ENCODE assay signal across 9 cellular contexts in the genomic region with DNA sequence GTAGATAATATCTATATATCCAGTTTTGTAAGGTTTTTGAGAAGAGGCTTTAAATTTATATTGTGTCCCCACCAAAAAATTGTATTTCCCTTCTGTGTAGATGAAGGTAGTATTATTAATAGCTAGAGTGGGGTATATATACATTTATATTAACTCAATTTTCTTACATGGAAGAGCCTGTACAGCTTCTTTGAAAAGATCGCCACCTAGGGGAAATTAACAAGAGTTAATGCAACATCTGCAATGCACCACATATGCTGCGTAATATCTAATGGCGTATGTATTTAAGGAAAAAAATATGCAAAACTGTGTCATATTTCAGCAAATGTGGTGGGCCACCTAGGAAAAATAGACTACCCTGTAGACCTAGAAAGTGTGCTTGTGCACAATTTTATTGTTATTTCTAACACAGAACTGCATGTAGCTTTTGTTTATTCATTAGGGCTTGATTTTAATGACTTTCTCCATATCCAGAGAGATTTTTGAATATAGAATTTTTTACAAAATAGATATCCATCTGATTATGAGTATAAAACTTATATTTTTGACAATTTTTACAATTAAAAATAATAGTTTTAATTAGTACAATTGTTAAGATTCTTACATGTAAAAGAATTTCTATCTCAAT. TPM values are rescaled to one million over a fixed set of nuclear protein-coding genes. Genes with fewer than 3 reads are reported as not detected.
DNase-seq lines count a peak whose midpoint lies in the region; ATAC-seq, FAIRE-seq and TF ChIP-seq lines count a peak whose summit lies in the region.
"Had no signal": no experiment of that assay in that cellular context is flagged by ENCODE, and none has a peak within 500 bp of the region (broad histone marks: within the 10 kb centered on the region; RNA-seq: fewer than 3 reads in every experiment).

No MANE protein-coding gene starts in this region.

- peaks cover 9% of the 10 kb centered on the region for H3K27me3 Mint-ChIP-seq in activated CD8-positive, alpha-beta T cell treated with anti-CD3 and anti-CD28 coated beads for 36 hours
- peaks cover 9% of the 10 kb centered on the region for H3K27me3 Mint-ChIP-seq in activated CD8-positive, alpha-beta T cell treated with anti-CD3 and anti-CD28 coated beads, Interleukin-2, amount 10 ng/mL, durations not matched to agents 7 days and 5 days (ENCODE audit: low read depth)
- H3K27me3 Mint-ChIP-seq in activated CD8-positive, alpha-beta memory T cell treated with anti-CD3 and anti-CD28 coated beads, Interleukin-2, amount 10 ng/mL, durations not matched to agents 7 days and 5 days = peaks cover 14% of the 10 kb centered on the region

- H3K4me3 ChIP-seq in WI38 (ENCODE audit: low read depth, low read length) (no peak overlapping the region), kidney (ENCODE audit: low read length in 2 of 2) (no peak overlapping the region)

- H3K9me3 Mint-ChIP-seq in activated CD8-positive, alpha-beta T cell treated with anti-CD3 and anti-CD28 coated beads for 36 hours = no peaks in the 10 kb centered on the region
- no peaks in the 10 kb centered on the region for H3K9me3 Mint-ChIP-seq in activated CD8-positive, alpha-beta T cell treated with anti-CD3 and anti-CD28 coated beads, Interleukin-2, amount 10 ng/mL, durations not matched to agents 7 days and 5 days (ENCODE audit: insufficient read depth)
- no peaks in the 10 kb centered on the region for H3K9me3 Mint-ChIP-seq in activated CD8-positive, alpha-beta memory T cell treated with anti-CD3 and anti-CD28 coated beads, Interleukin-2, amount 10 ng/mL, durations not matched to agents 7 days and 5 days (ENCODE audit: low read depth)
- H3K9me3 Mint-ChIP-seq: central memory CD8-positive, alpha-beta T cell had no signal

- no peak overlapping the region for H3K27ac ChIP-seq in kidney (ENCODE audit: low read depth in 2 of 2, low read length in 2 of 2)

- intact Hi-C loops in activated CD8-positive, alpha-beta T cell treated with anti-CD3 and anti-CD28 coated beads for 36 hours (cut with micrococcal nuclease) = no loop called here
- intact Hi-C loops in kidney (cut with DNase I) = no loop called here

- no peaks in the 10 kb centered on the region for H3K36me3 ChIP-seq in kidney (ENCODE audit: control insufficient read depth in 1 of 2, insufficient read depth in 2 of 2, low read length in 2 of 2)

- no peak overlapping the region for H3K4me3 Mint-ChIP-seq in activated CD8-positive, alpha-beta T cell treated with anti-CD3 and anti-CD28 coated beads for 36 hours
- no peak overlapping the region for H3K4me3 Mint-ChIP-seq in activated CD8-positive, alpha-beta T cell treated with anti-CD3 and anti-CD28 coated beads, Interleukin-2, amount 10 ng/mL, durations not matched to agents 7 days and 5 days
- no peak overlapping the region for H3K4me3 Mint-ChIP-seq in activated CD8-positive, alpha-beta memory T cell treated with anti-CD3 and anti-CD28 coated beads, Interleukin-2, amount 10 ng/mL, durations not matched to agents 7 days and 5 days
- H3K4me3 Mint-ChIP-seq: central memory CD8-positive, alpha-beta T cell had no signal

- no peaks in the 10 kb centered on the region for H3K4me1 ChIP-seq in kidney (ENCODE audit: control insufficient read depth in 1 of 2, insufficient read depth in 1 of 2, low read depth in 1 of 2, low read length in 2 of 2)

- H3K9ac ChIP-seq in kidney (ENCODE audit: low read length in 2 of 2) = no peak overlapping the region

- H3K27ac Mint-ChIP-seq in activated CD8-positive, alpha-beta T cell treated with anti-CD3 and anti-CD28 coated beads for 36 hours = no peak overlapping the region
- H3K27ac Mint-ChIP-seq in activated CD8-positive, alpha-beta T cell treated with anti-CD3 and anti-CD28 coated beads, Interleukin-2, amount 10 ng/mL, durations not matched to agents 7 days and 5 days = no peak overlapping the region
- H3K27ac Mint-ChIP-seq in activated CD8-positive, alpha-beta memory T cell treated with anti-CD3 and anti-CD28 coated beads, Interleukin-2, amount 10 ng/mL, durations not matched to agents 7 days and 5 days = no peak overlapping the region

- TF ChIP-seq CTCF in activated CD8-positive, alpha-beta T cell treated with anti-CD3 and anti-CD28 coated beads for 36 hours (IDR thresholded peaks at IDR 0.05) = peak; percentile 56
- TF ChIP-seq CTCF in WI38 (IDR thresholded peaks at IDR 0.05; ENCODE audit: low read depth, low read length) (peak; percentile 34; the same call in 1 of the 2 replicates), kidney (IDR thresholded peaks at IDR 0.05; ENCODE audit: borderline replicate concordance, extremely low read depth, insufficient read depth) (peak; percentile 53)

- no peak for ATAC-seq in activated CD8-positive, alpha-beta T cell treated with anti-CD3 and anti-CD28 coated beads for 36 hours
- ATAC-seq in activated CD8-positive, alpha-beta T cell treated with anti-CD3 and anti-CD28 coated beads, Interleukin-2, amount 10 ng/mL, durations not matched to agents 7 days and 5 days = no peak
- ATAC-seq in HG02588 (IDR thresholded peaks at IDR 0.05; ENCODE audit: unreplicated experiment) = peak; percentile 44
- no peak for ATAC-seq in activated CD8-positive, alpha-beta memory T cell treated with anti-CD3 and anti-CD28 coated beads, Interleukin-2, amount 10 ng/mL, durations not matched to agents 7 days and 5 days

- CTCF ChIA-PET in activated CD8-positive, alpha-beta T cell treated with anti-CD3 and anti-CD28 coated beads for 36 hours (lab: Charles Lee) = interaction anchor here (0.5 to 2.0 kb wide), 11 partner anchors 12 to 1412 kb away, joined by 3 to 6 read pairs (median 3); no protein-coding TSS in a partner anchor
- CTCF ChIA-PET in activated CD8-positive, alpha-beta T cell treated with anti-CD3 and anti-CD28 coated beads, Interleukin-2, amount 10 ng/mL, durations not matched to agents 7 days and 5 days (lab: Charles Lee) = interaction anchor here (0.7 to 1.7 kb wide), 3 partner anchors 9 to 1398 kb away, joined by 3 to 4 read pairs (median 4); no protein-coding TSS in a partner anchor
- CTCF ChIA-PET in activated CD8-positive, alpha-beta memory T cell treated with anti-CD3 and anti-CD28 coated beads, Interleukin-2, amount 10 ng/mL, durations not matched to agents 7 days and 5 days (lab: Charles Lee) = interaction anchor here (0.7 to 2.0 kb wide), 4 partner anchors 15 to 1397 kb away, joined by 3 to 4 read pairs (median 4); no protein-coding TSS in a partner anchor

- FAIRE-seq in kidney (lab: Jason Lieb, UNC) = peak; percentile 19

- DNase-seq in activated CD8-positive, alpha-beta T cell treated with anti-CD3 and anti-CD28 coated beads for 36 hours = no peak
- DNase-seq in activated CD8-positive, alpha-beta T cell treated with anti-CD3 and anti-CD28 coated beads, Interleukin-2, amount 10 ng/mL, durations not matched to agents 7 days and 5 days = no peak
- DNase-seq in NCI-H2029 (lab: John Stamatoyannopoulos, UW) = peak; percentile 22
- DNase-seq in kidney = no peak
- no peak for DNase-seq in NK-92 (lab: John Stamatoyannopoulos, UW; ENCODE audit: unreplicated experiment)
- DNase-seq in activated CD8-positive, alpha-beta memory T cell treated with anti-CD3 and anti-CD28 coated beads, Interleukin-2, amount 10 ng/mL, durations not matched to agents 7 days and 5 days = no peak

- no peaks in the 10 kb centered on the region for H3K4me1 Mint-ChIP-seq in activated CD8-positive, alpha-beta T cell treated with anti-CD3 and anti-CD28 coated beads for 36 hours (ENCODE audit: low read depth)
- H3K4me1 Mint-ChIP-seq in activated CD8-positive, alpha-beta T cell treated with anti-CD3 and anti-CD28 coated beads, Interleukin-2, amount 10 ng/mL, durations not matched to agents 7 days and 5 days (ENCODE audit: low read depth) = no peaks in the 10 kb centered on the region
- no peaks in the 10 kb centered on the region for H3K4me1 Mint-ChIP-seq in activated CD8-positive, alpha-beta memory T cell treated with anti-CD3 and anti-CD28 coated beads, Interleukin-2, amount 10 ng/mL, durations not matched to agents 7 days and 5 days
- H3K4me1 Mint-ChIP-seq: central memory CD8-positive, alpha-beta T cell had no signal

- H3K9me3 ChIP-seq in kidney (ENCODE audit: control insufficient read depth in 1 of 2, low read length in 2 of 2) = no peaks in the 10 kb centered on the region

- POLR2A ChIA-PET in activated CD8-positive, alpha-beta T cell treated with anti-CD3 and anti-CD28 coated beads for 36 hours (lab: Charles Lee) = no interaction called here
- POLR2A ChIA-PET in activated CD8-positive, alpha-beta T cell treated with anti-CD3 and anti-CD28 coated beads, Interleukin-2, amount 10 ng/mL, durations not matched to agents 7 days and 5 days (lab: Charles Lee) = no interaction called here

- H3K36me3 Mint-ChIP-seq in activated CD8-positive, alpha-beta T cell treated with anti-CD3 and anti-CD28 coated beads for 36 hours (ENCODE audit: low read depth) = no peaks in the 10 kb centered on the region
- H3K36me3 Mint-ChIP-seq in activated CD8-positive, alpha-beta T cell treated with anti-CD3 and anti-CD28 coated beads, Interleukin-2, amount 10 ng/mL, durations not matched to agents 7 days and 5 days (ENCODE audit: low read depth) = no peaks in the 10 kb centered on the region
- H3K36me3 Mint-ChIP-seq in activated CD8-positive, alpha-beta memory T cell treated with anti-CD3 and anti-CD28 coated beads, Interleukin-2, amount 10 ng/mL, durations not matched to agents 7 days and 5 days = no peaks in the 10 kb centered on the region

RNA-seq across cellular contexts. Expression of gene CCER1, which starts 14.0 kb away (rescaled TPM):
- total RNA-seq in activated CD8-positive, alpha-beta T cell treated with anti-CD3 and anti-CD28 coated beads for 36 hours = not detected
- not detected for total RNA-seq in activated CD8-positive, alpha-beta T cell treated with anti-CD3 and anti-CD28 coated beads, Interleukin-2, amount 10 ng/mL, durations not matched to agents 7 days and 5 days
- total RNA-seq in kidney = not detected
- not detected for polyA plus RNA-seq in kidney (ENCODE audit: insufficient read depth, low read depth, low replicate concordance)
- total RNA-seq in activated CD8-positive, alpha-beta memory T cell treated with anti-CD3 and anti-CD28 coated beads, Interleukin-2, amount 10 ng/mL, durations not matched to agents 7 days and 5 days = not detected
